21 cellular contexts compared by ENCODE assay signal in the genomic region with DNA sequence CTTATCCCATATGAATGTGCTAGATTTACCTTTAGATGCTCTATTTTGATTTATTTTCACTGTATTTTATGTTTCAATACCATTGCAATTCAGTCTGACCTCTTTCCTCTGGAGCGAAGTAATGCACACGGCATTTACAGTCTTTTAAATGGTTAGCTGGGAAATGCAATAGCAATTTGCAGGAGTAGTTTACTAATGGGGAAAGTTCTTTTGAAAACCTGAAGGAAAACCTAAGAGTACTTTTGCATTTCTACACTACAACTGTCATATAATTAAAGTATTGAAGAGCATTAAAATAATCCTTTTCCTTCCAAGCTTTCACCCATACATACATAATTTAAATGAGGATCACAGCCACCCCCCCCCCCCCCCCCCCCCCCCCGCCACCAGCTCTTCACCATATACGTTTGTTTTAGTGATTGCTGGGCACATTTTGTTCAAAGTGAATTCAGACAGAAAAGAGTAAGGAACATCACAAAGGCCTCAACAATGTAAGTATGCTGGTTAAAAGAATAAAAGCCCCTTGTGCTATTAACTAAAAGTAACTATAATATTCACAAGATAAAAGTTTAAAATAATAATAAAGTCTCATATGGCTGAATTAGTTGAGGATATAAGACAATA. TPM values are rescaled to one million over a fixed set of nuclear protein-coding genes. Genes with fewer than 3 reads are reported as not detected.
A peak's percentile ranks its signal among the peaks of the same experiment; 100 is the strongest.
DNase-seq lines count a peak whose midpoint lies in the region; ATAC-seq, FAIRE-seq and TF ChIP-seq lines count a peak whose summit lies in the region.
"Had no signal": no experiment of that assay in that cellular context is flagged by ENCODE, and none has a peak within 500 bp of the region (broad histone marks: within the 10 kb centered on the region; RNA-seq: fewer than 3 reads in every experiment).

No MANE protein-coding gene starts in this region.

- DNase-seq in M059J (ENCODE audit: low read depth) (peak; percentile 3), fibroblast of lung (ENCODE audit: low read depth in 2 of 2) (peak; percentile 20 to 40), osteoblast (ENCODE audit: insufficient read length, low spot score, missing footprints) (no peak), hepatic stellate cell (ENCODE audit: low spot score) (no peak)
- DNase-seq: activated CD4-positive, alpha-beta T cell treated with anti-CD3 and anti-CD28 coated beads, Interleukin-2, amount 50 U/mL, for 4 hours; activated naive CD4-positive, alpha-beta T cell; activated T-cell treated with anti-CD3 and anti-CD28 coated beads for 4 hours; anterior cingulate cortex; GDM1; IMR-90; naive thymus-derived CD8-positive, alpha-beta T cell; NCI-H2081 treated with DMSO at 0.1 percent for 48 hours; Peyer's patch; stimulated activated CD4-positive, alpha-beta T cell treated with anti-CD3 and anti-CD28 coated beads, Interleukin-4, amount 100 ng/mL, for 4 hours had no signal

- peak overlapping the region in 1 of 4 experiments; percentile 13 for H3K4me3 ChIP-seq in fibroblast of lung (replicated peaks in 1 of 4; ENCODE audit: control extremely low read depth in 1 of 4, insufficient read depth in 1 of 4, low read depth in 3 of 4, low read length in 4 of 4)
- H3K4me3 ChIP-seq in rectal smooth muscle tissue (ENCODE audit: low read length) = no peak overlapping the region
- no peak overlapping the region for H3K4me3 ChIP-seq in osteoblast (ENCODE audit: insufficient read depth, low read length)
- H3K4me3 ChIP-seq: BLaER1, lung, Peyer's patch had no signal

- H3K27ac ChIP-seq in fibroblast of lung (ENCODE audit: insufficient read depth, low read length) = no peak overlapping the region
- H3K27ac ChIP-seq in rectal smooth muscle tissue (ENCODE audit: low read depth, low read length) = peak overlapping the region; percentile 42
- no peak overlapping the region for H3K27ac ChIP-seq in osteoblast (ENCODE audit: low read depth, low read length)
- H3K27ac ChIP-seq: BLaER1 had no signal

- H3K9ac ChIP-seq in fibroblast of lung (ENCODE audit: insufficient read depth, low read length) (no peak overlapping the region), rectal smooth muscle tissue (ENCODE audit: low read length) (no peak overlapping the region)
- H3K9ac ChIP-seq: BLaER1 had no signal

- no peaks in the 10 kb centered on the region for H3K9me3 ChIP-seq in fibroblast of lung (ENCODE audit: control insufficient read depth, insufficient read depth, low read depth, low read length)
- H3K9me3 ChIP-seq in osteoblast (ENCODE audit: low read depth, low read length) = no peaks in the 10 kb centered on the region
- H3K9me3 ChIP-seq: BLaER1, Peyer's patch had no signal

- TF ChIP-seq CTCF in fibroblast of lung (conservative IDR thresholded peaks at IDR 0.05 in 1 of 2, IDR thresholded peaks at IDR 0.05 in 1 of 2; ENCODE audit: low read depth in 1 of 2, low read length in 2 of 2) (no peak), osteoblast (IDR thresholded peaks at IDR 0.05; ENCODE audit: extremely low read depth, low read depth, low read length) (no peak)

- H3K27me3 ChIP-seq in fibroblast of lung (ENCODE audit: control insufficient read depth, insufficient read depth, low read length) (no peaks in the 10 kb centered on the region), rectal smooth muscle tissue (ENCODE audit: control insufficient read depth, insufficient read depth, low read length) (peaks cover 3% of the 10 kb centered on the region), osteoblast (ENCODE audit: insufficient read depth, low read length) (no peaks in the 10 kb centered on the region)

- no peaks in the 10 kb centered on the region for H3K36me3 ChIP-seq in fibroblast of lung (ENCODE audit: control insufficient read depth, insufficient read depth, low read length)
- no peaks in the 10 kb centered on the region for H3K36me3 ChIP-seq in rectal smooth muscle tissue (ENCODE audit: control insufficient read depth, insufficient read depth, low read length)
- no peaks in the 10 kb centered on the region for H3K36me3 ChIP-seq in osteoblast (ENCODE audit: insufficient read depth, low read length)
- H3K36me3 ChIP-seq: BLaER1, Peyer's patch had no signal

- H3K79me2 ChIP-seq in fibroblast of lung (ENCODE audit: control insufficient read depth, insufficient read depth, low read length) (no peaks in the 10 kb centered on the region), osteoblast (ENCODE audit: insufficient read depth, low read length) (no peaks in the 10 kb centered on the region)

- peaks cover 3% of the 10 kb centered on the region for H3K4me1 ChIP-seq in fibroblast of lung (ENCODE audit: control insufficient read depth, extremely low read depth, insufficient read depth, low read length)
- peaks cover 6% of the 10 kb centered on the region for H3K4me1 ChIP-seq in rectal smooth muscle tissue (ENCODE audit: control insufficient read depth, insufficient read depth, low read length)
- peaks cover 9% of the 10 kb centered on the region for H3K4me1 ChIP-seq in osteoblast (ENCODE audit: insufficient read depth, low read length)

- FAIRE-seq in G401.6 (lab: Jason Lieb, UNC) = peak; percentile 80
- FAIRE-seq: colon had no signal

- H3K4me2 ChIP-seq in fibroblast of lung (ENCODE audit: extremely low read depth, insufficient read depth, low read length) = no peak overlapping the region
- no peak overlapping the region for H3K4me2 ChIP-seq in osteoblast (ENCODE audit: insufficient read depth, low read length)
- H3K4me2 ChIP-seq: BLaER1 had no signal

- no peak for ATAC-seq in HG03159 (IDR thresholded peaks at IDR 0.05; ENCODE audit: unreplicated experiment)
- ATAC-seq: naive thymus-derived CD8-positive, alpha-beta T cell; sciatic nerve had no signal

- H4K20me1 ChIP-seq in fibroblast of lung (ENCODE audit: control insufficient read depth, extremely low read depth, insufficient read depth, low read length) (no peaks in the 10 kb centered on the region), osteoblast (ENCODE audit: insufficient read depth, low read length) (no peaks in the 10 kb centered on the region)

- H2AFZ ChIP-seq in fibroblast of lung (ENCODE audit: low read length) = no peak overlapping the region
- H2AFZ ChIP-seq in osteoblast (ENCODE audit: low read length) = no peak overlapping the region

RNA-seq across cellular contexts. Expression of gene SKIDA1, which starts 3.5 kb away (rescaled TPM):
- 1.2 and 1.9 TPM in 2 replicates for total RNA-seq in M059J (2014; rRNA removed; shearing (Covaris generic))
- total RNA-seq in fibroblast of lung (0.50 and 0.51 TPM in 2 replicates), osteoblast (0.29 and 0.36 TPM in 2 replicates)
- 0.28 and 0.49 TPM in 2 replicates for polyA plus RNA-seq in fibroblast of lung
- polyA plus RNA-seq in fibroblast of lung (2012) = 0.16 and 0.73 TPM in 2 replicates
- polyA minus RNA-seq in fibroblast of lung (ENCODE audit: low replicate concordance) = 0.15 and 1.1 TPM in 2 replicates
- polyA plus RNA-seq: naive thymus-derived CD8-positive, alpha-beta T cell had no signal

RNA-seq across cellular contexts. Expression of gene MLLT10, which starts 12.0 kb away (rescaled TPM):
- 9.1 and 9.3 TPM in 2 replicates for total RNA-seq in M059J (2014; rRNA removed; shearing (Covaris generic))
- total RNA-seq in fibroblast of lung (33.1 and 56.3 TPM in 2 replicates), osteoblast (37.6 and 44.8 TPM in 2 replicates)
- polyA plus RNA-seq in fibroblast of lung = 25.1 and 25.6 TPM in 2 replicates
- 12.8 and 14.0 TPM in 2 replicates for polyA plus RNA-seq in fibroblast of lung (2012)
- 12.3 and 26.8 TPM in 2 replicates for polyA minus RNA-seq in fibroblast of lung (ENCODE audit: low replicate concordance)

Comparison
In these comparisons a context has a peak if more than half of its experiments do, and no peak if none do; other contexts are left out.
1. DNase-seq: peak in M059J (single experiment) and fibroblast of lung (2 of 2); none in osteoblast (single experiment) and hepatic stellate cell (single experiment).